In the genomic region with DNA sequence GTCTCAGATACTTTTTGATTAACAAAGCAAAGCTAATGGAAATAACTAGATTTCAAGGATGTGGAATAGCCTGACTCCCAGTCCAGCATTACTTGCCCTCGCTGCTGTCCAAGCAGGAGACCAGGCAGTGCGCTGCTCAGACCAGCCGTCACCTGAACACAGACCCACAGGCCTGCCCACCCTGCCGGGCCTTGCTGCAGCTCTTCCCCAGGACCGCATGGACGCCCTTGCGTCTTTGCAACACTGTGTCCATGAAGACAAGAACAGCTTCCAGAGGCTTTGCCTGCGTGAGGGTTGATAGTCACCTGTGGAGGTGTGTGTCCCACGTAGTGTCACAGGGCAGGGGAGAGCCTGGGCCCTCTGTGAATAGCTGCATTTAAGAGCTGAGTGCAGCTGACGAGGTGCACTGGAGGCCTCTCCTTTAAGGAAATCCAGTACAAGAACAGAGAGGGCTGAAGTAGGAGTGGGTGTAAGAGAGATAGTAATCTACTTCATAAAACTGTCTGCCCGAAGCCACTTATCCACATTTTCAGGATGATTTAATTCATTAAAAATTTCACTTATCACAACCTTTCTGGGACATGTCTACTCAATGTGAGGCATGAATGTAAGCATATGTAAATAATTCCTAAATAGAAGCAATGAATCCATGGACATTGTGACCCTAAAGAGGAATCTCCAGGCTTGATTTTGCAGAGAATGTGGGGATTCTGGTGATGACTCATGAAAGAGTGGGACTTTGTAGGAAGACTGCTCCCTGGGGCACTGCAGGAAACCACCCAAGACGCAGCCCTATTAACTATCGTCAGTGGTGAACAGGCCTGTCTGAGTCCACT, we compare ENCODE assay signal across 17 cellular contexts.
A peak's percentile ranks its signal among the peaks of the same experiment; 100 is the strongest.
DNase-seq lines count a peak whose midpoint lies in the region; ATAC-seq, FAIRE-seq and TF ChIP-seq lines count a peak whose summit lies in the region.
"Had no signal": no experiment of that assay in that cellular context is flagged by ENCODE, and none has a peak within 500 bp of the region (broad histone marks: within the 10 kb centered on the region; RNA-seq: fewer than 3 reads in every experiment).

No MANE protein-coding gene starts in this region.

- intact Hi-C loops in K562 (cut with micrococcal nuclease) (no loop called here), lower lobe of right lung (cut with DNase I) (no loop called here)

- in situ Hi-C loops in K562 (cut with MboI), result no loop called here

- TF ChIP-seq CTCF in A549 (IDR thresholded peaks at IDR 0.05), result no peak
- no peak for TF ChIP-seq CTCF in HEK293 (tag by site-specific recombination; IDR thresholded peaks at IDR 0.05)
- no peak for TF ChIP-seq CTCF in K562 (IDR thresholded peaks at IDR 0.05 in 2 of 3, conservative IDR thresholded peaks at IDR 0.05 in 1 of 3; ENCODE audit: insufficient read depth in 2 of 3, low read depth in 1 of 3, low read length in 3 of 3)
- TF ChIP-seq CTCF in lower lobe of right lung (IDR thresholded peaks at IDR 0.05), result no peak
- TF ChIP-seq CTCF in right atrium auricular region (IDR thresholded peaks at IDR 0.05), result no peak

- peaks cover 20% of the 10 kb centered on the region; the same call in 1 of the 3 replicates for H3K4me1 ChIP-seq in A549
- H3K4me1 ChIP-seq in HEK293 (ENCODE audit: control insufficient read depth, insufficient read depth, low read length), result peaks cover 10% of the 10 kb centered on the region
- H3K4me1 ChIP-seq in K562 (replicated peaks in 1 of 2; ENCODE audit: control insufficient read depth in 2 of 2, insufficient read depth in 2 of 2, low read length in 2 of 2), result no peaks in the 10 kb centered on the region
- peaks cover 7% of the 10 kb centered on the region for H3K4me1 ChIP-seq in lower lobe of right lung
- no peaks in the 10 kb centered on the region for H3K4me1 ChIP-seq in right atrium auricular region
- H3K4me1 ChIP-seq: heart left ventricle, left ventricle myocardium inferior had no signal

- no peaks in the 10 kb centered on the region for H3K79me2 ChIP-seq in K562 (ENCODE audit: control insufficient read depth, insufficient read depth, low read length)

- CTCF ChIA-PET in A549 (lab: Yijun Ruan, JAX) (interaction anchor here (2.8 kb wide), 1 partner anchor 359 kb away, joined by 8 read pairs; the partner anchor contains the start of gene RHOU), HEK293 (lab: Yijun Ruan, JAX) (interaction anchor here (0.5 to 3.1 kb wide), 9 partner anchors 60 to 668 kb away, joined by 3 to 9 read pairs (median 3); no protein-coding TSS in a partner anchor), K562 (lab: Yijun Ruan, JAX; ENCODE audit: low intra/inter-chr PET ratio) (no interaction called here)

- no peak overlapping the region for H3K9ac ChIP-seq in K562 (ENCODE audit: insufficient read depth in 1 of 2, low read depth in 2 of 2, low read length in 2 of 2)
- H3K9ac ChIP-seq: KMS-11 had no signal

- peaks cover 2% of the 10 kb centered on the region; the same call in 1 of the 2 replicates for H4K20me1 ChIP-seq in K562 (replicated peaks; ENCODE audit: control insufficient read depth, insufficient read depth, low read length)

- H3K9me1 ChIP-seq in K562 (ENCODE audit: control insufficient read depth, insufficient read depth, low read length), result no peaks in the 10 kb centered on the region

- ATAC-seq in A549 (peak in 1 of 2 experiments; percentile 68; a peak in 4 of 6 replicates), K562 (no peak), lower lobe of right lung (peak in 1 of 2 donors; percentile 60), GM21528 (IDR thresholded peaks at IDR 0.05; ENCODE audit: low FRiP score, unreplicated experiment) (no peak), GM18517 (IDR thresholded peaks at IDR 0.05; ENCODE audit: unreplicated experiment) (no peak)
- ATAC-seq: activated CD8-positive, alpha-beta memory T cell treated with anti-CD3 and anti-CD28 coated beads, Interleukin-2, amount 10 ng/mL, durations not matched to agents 7 days and 5 days; heart left ventricle had no signal

- H3K27me3 ChIP-seq in K562 (ENCODE audit: control insufficient read depth in 2 of 2, insufficient read depth in 2 of 2, low read length in 2 of 2) (peaks cover 7 to 30% of the 10 kb centered on the region in 2 experiments), lower lobe of right lung (ENCODE audit: low read depth) (no peaks in the 10 kb centered on the region), right atrium auricular region (no peaks in the 10 kb centered on the region)
- H3K27me3 ChIP-seq: heart left ventricle, neutrophil had no signal

- 80% methylated on average over 13 of the region's 13 CpGs for WGBS in A549 (ENCODE audit: missing lambda C conversion rate)
- WGBS in K562 (ENCODE audit: insufficient coverage, low coverage, missing lambda C conversion rate), result 2% methylated on average over 13 of the region's 13 CpGs

- no peak overlapping the region for H2AFZ ChIP-seq in K562 (ENCODE audit: low read depth, low read length)

- TF ChIP-seq EP300 in A549 (IDR thresholded peaks at IDR 0.05) (no peak), K562 (IDR thresholded peaks at IDR 0.05; ENCODE audit: low read length) (no peak)

- no peak for DNase-seq in A549 (ENCODE audit: low read depth in 1 of 2, low spot score in 1 of 2)
- DNase-seq in K562 (ENCODE audit: extremely low read depth in 1 of 4, low spot score in 3 of 4), result no peak
- DNase-seq in lower lobe of right lung, result no peak
- no peak for DNase-seq in activated CD8-positive, alpha-beta memory T cell treated with anti-CD3 and anti-CD28 coated beads, Interleukin-2, amount 50 U/mL, for 4 hours
- DNase-seq in right atrium auricular region (ENCODE audit: low spot score), result no peak
- DNase-seq: activated CD8-positive, alpha-beta memory T cell treated with anti-CD3 and anti-CD28 coated beads, Interleukin-2, amount 10 ng/mL, durations not matched to agents 7 days and 5 days; activated naive CD4-positive, alpha-beta T cell treated with anti-CD3 and anti-CD28 coated beads, Interleukin-2, amount 50 U/mL, for 16 hours; DMS 273 treated with DMSO at 0.1 percent for 48 hours; heart left ventricle; left ventricle myocardium inferior; stimulated activated CD4-positive, alpha-beta T cell treated with anti-CD3 and anti-CD28 coated beads, Interleukin-12 subunit alpha, Interleukin-12 subunit beta, amount 100 ng/mL, for 4 hours; WERI-Rb-1 had no signal

- POLR2A ChIA-PET in A549 (lab: Yijun Ruan, JAX), result no interaction called here
- POLR2A ChIA-PET in HEK293 (lab: Yijun Ruan, JAX), result interaction anchor here (0.6 to 1.2 kb wide), 5 partner anchors 19 to 234 kb away, joined by 3 to 5 read pairs (median 3); no protein-coding TSS in a partner anchor
- POLR2A ChIA-PET in K562 (lab: Yijun Ruan, JAX), result no interaction called here

- peak overlapping the region; percentile 25 to 34; a peak in 3 of 6 replicates for H3K27ac ChIP-seq in A549
- peak overlapping the region; percentile 48 for H3K27ac ChIP-seq in HEK293 (ENCODE audit: extremely low read depth, low read depth, low read length)
- no peak overlapping the region for H3K27ac ChIP-seq in K562 (ENCODE audit: extremely low read depth, low read depth, low read length)
- H3K27ac ChIP-seq in lower lobe of right lung, result peak overlapping the region; percentile 78
- H3K27ac ChIP-seq in right atrium auricular region, result no peak overlapping the region
- H3K27ac ChIP-seq: heart left ventricle, KMS-11, left ventricle myocardium inferior, neutrophil, WERI-Rb-1 had no signal

- H3K9me3 ChIP-seq in A549 (0 out of 3 replicates have a peak, but pooled peaks cover 3% of the 10 kb centered on the region), HEK293 (ENCODE audit: control insufficient read depth, insufficient read depth, low read depth, low read length) (peaks cover 3% of the 10 kb centered on the region; the same call in 1 of the 2 replicates), K562 (replicated peaks; ENCODE audit: control insufficient read depth, insufficient read depth, low read depth, low read length) (no peaks in the 10 kb centered on the region), lower lobe of right lung (no peaks in the 10 kb centered on the region), right atrium auricular region (peaks cover 0 to 7% of the 10 kb centered on the region in 2 donors)
- H3K9me3 ChIP-seq: neutrophil had no signal

- no peak overlapping the region for H3K4me3 ChIP-seq in A549
- H3K4me3 ChIP-seq in HEK293 (ENCODE audit: low read depth, low read length), result no peak overlapping the region
- no peak overlapping the region for H3K4me3 ChIP-seq in K562
- no peak overlapping the region for H3K4me3 ChIP-seq in lower lobe of right lung
- H3K4me3 ChIP-seq in right atrium auricular region, result no peak overlapping the region
- H3K4me3 ChIP-seq: heart left ventricle, left ventricle myocardium inferior had no signal

- TF ChIP-seq RAD21 in A549 (conservative IDR thresholded peaks at IDR 0.05 in 1 of 2, IDR thresholded peaks at IDR 0.05 in 1 of 2), result no peak
- no peak for TF ChIP-seq RAD21 in K562 (CRISPR knock-in tag; conservative IDR thresholded peaks at IDR 0.05 in 1 of 2, IDR thresholded peaks at IDR 0.05 in 1 of 2)

- no TSS peak for BruUV-seq in K562 (replicated peaks; lab: Mats Ljungman, UMichigan)

- H3K36me3 ChIP-seq in HEK293 (ENCODE audit: control insufficient read depth in 2 of 2, insufficient read depth in 1 of 2, low read length in 2 of 2), result no peaks in the 10 kb centered on the region
- no peaks in the 10 kb centered on the region; the same call in 2 of the 3 replicates for H3K36me3 ChIP-seq in K562 (ENCODE audit: control insufficient read depth, insufficient read depth, low read length)
- no peaks in the 10 kb centered on the region for H3K36me3 ChIP-seq in lower lobe of right lung
- H3K36me3 ChIP-seq in right atrium auricular region, result no peaks in the 10 kb centered on the region
- H3K36me3 ChIP-seq: heart left ventricle, left ventricle myocardium inferior, neutrophil, WERI-Rb-1 had no signal

- no peak for TF ChIP-seq POLR2A in A549 (IDR thresholded peaks at IDR 0.05; ENCODE audit: low read length)
- TF ChIP-seq POLR2A in K562 (conservative IDR thresholded peaks at IDR 0.05), result no peak

- no peak for FAIRE-seq in A549 (lab: Jason Lieb, UNC)
- no peak for FAIRE-seq in K562 (lab: Jason Lieb, UNC)

- H3K4me2 ChIP-seq in A549, result peak overlapping the region; percentile 12; the same call in 1 of the 3 replicates
- no peak overlapping the region for H3K4me2 ChIP-seq in K562 (ENCODE audit: insufficient read depth, low read length)
- H3K4me2 ChIP-seq: KMS-11 had no signal

TF ChIP-seq in A549, 52 proteins besides CTCF, POLR2A, EP300 and RAD21 (continues in another document):
- TF ChIP-seq GATA3 (IDR thresholded peaks at IDR 0.05; ENCODE audit: borderline replicate concordance) (peak; percentile 19; the same call in 1 of the 2 replicates), RFX5 (IDR thresholded peaks at IDR 0.05) (no peak), BHLHE40 (IDR thresholded peaks at IDR 0.05; ENCODE audit: low read depth, low read length) (no peak)

TF ChIP-seq in HEK293, 187 proteins besides CTCF, POLR2A, EP300 and RAD21 (continues in another document):
- TF ChIP-seq SCRT1 (tag by site-specific recombination; IDR thresholded peaks at IDR 0.05; ENCODE audit: borderline replicate concordance) (0 out of 2 replicates have a peak, but pooled peaks have one; percentile 19), ZNF777 (tag by site-specific recombination; IDR thresholded peaks at IDR 0.05; ENCODE audit: borderline replicate concordance) (no peak)

Comparison
In these comparisons a context has a peak if more than half of its experiments do, and no peak if none do; other contexts are left out.
1. H3K27ac ChIP-seq: peak in A549 (2 of 2), HEK293 (single experiment) and lower lobe of right lung (single experiment); none in K562 (single experiment) and right atrium auricular region (0 of 2).